9 cellular contexts compared by ENCODE assay signal in genomic region chr7:75480313-75480712, GRCh38. TPM values are rescaled to one million over a fixed set of nuclear protein-coding genes. Genes with fewer than 3 reads are reported as not detected.
"Had no signal": no experiment of that assay in that cellular context is flagged by ENCODE, and none has a peak within 500 bp of the region (broad histone marks: within the 10 kb centered on the region; RNA-seq: fewer than 3 reads in every experiment).

No MANE protein-coding gene starts in this region.

RNA-seq across cellular contexts. Expression of gene SPDYE5, which starts 11.8 kb away (rescaled TPM):
- total RNA-seq: OCI-LY7, PC-9, Peyer's patch, Right ventricle myocardium inferior, Right ventricle myocardium superior, RPMI7951, SJCRH30, SJSA1 had no signal
- polyA plus RNA-seq: SK-N-SH had no signal
